Comparison of ENCODE assay signal across 8 cellular contexts in the genomic region with DNA sequence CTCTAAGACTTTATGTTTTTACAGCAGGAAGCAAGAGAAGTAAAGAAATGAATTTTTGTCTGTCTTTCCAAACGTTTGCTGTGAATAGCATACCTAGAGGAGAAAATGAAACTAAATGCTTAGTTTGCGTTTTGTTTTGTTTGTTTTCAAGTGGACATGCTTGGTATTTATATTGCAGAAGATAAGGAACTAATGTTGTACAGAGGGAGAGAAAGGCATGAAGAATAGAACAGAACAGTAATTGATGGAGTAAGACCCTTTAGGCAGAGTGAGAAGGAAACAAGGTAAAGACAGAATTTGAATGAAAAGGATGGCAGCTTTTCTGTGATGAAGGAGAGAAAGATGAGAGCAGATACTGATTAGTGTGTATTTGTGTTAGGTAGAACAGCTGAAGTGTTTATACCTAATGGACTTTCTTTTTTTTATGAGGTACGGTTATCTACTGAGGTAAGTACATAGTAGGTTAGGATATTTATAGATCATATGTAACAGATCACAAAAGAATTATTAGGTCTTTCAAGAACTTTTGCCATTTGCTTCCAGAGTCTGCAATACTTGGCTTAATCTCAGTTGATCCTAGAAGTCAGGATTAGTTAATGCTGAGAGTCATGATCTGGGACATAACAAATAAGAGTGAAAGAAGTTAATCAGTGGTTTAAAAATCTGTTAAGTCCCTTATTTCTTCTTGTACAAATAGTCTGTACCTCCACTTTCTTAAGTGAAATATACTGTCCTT. TPM values are rescaled to one million over a fixed set of nuclear protein-coding genes. Genes with fewer than 3 reads are reported as not detected.
DNase-seq lines count a peak whose midpoint lies in the region; ATAC-seq, FAIRE-seq and TF ChIP-seq lines count a peak whose summit lies in the region.

No MANE protein-coding gene starts in this region.

- peak overlapping the region; percentile 43 to 75 for H3K4me3 Mint-ChIP-seq in stimulated activated naive CD8-positive, alpha-beta T cell treated with anti-CD3 and anti-CD28 coated beads, Interleukin-15, amount 100 ng/mL, for 72 hours

- TF ChIP-seq CTCF in PC-3 (conservative IDR thresholded peaks at IDR 0.05; ENCODE audit: low read depth, low read length) = no peak
- peak; percentile 20 for TF ChIP-seq CTCF in fibroblast of the aortic adventitia (IDR thresholded peaks at IDR 0.05; ENCODE audit: insufficient read depth, low read length)

- H3K27ac Mint-ChIP-seq in stimulated activated naive CD8-positive, alpha-beta T cell treated with anti-CD3 and anti-CD28 coated beads, Interleukin-15, amount 100 ng/mL, for 72 hours = peak overlapping the region in 1 of 2 donors; percentile 72

- H3K4me1 Mint-ChIP-seq in stimulated activated naive CD8-positive, alpha-beta T cell treated with anti-CD3 and anti-CD28 coated beads, Interleukin-15, amount 100 ng/mL, for 72 hours = peaks cover 14% of the 10 kb centered on the region

- no peaks in the 10 kb centered on the region for H3K9me3 ChIP-seq in PC-3 (ENCODE audit: low read length)

- H3K27ac ChIP-seq in PC-3 (ENCODE audit: low read length) = no peak overlapping the region

- peak overlapping the region; percentile 44; the same call in 1 of the 2 replicates for H3K4me3 ChIP-seq in PC-3 (ENCODE audit: low read length)
- peak overlapping the region; percentile 42 for H3K4me3 ChIP-seq in fibroblast of the aortic adventitia (ENCODE audit: low read depth, low read length)

- no peak overlapping the region for H2AFZ ChIP-seq in PC-3 (ENCODE audit: low read length)

- H3K4me2 ChIP-seq in PC-3 (ENCODE audit: low read length) = peak overlapping the region; percentile 69

- POLR2A ChIA-PET in PC-3 (lab: Charles Lee; ENCODE audit: unreplicated experiment) = no interaction called here

- peak; percentile 85 for ATAC-seq in GM21367 (IDR thresholded peaks at IDR 0.05; ENCODE audit: unreplicated experiment)
- peak; percentile 63; the same call in 1 of the 2 replicates for ATAC-seq in PC-3
- no peak for ATAC-seq in stimulated activated naive CD8-positive, alpha-beta T cell treated with anti-CD3 and anti-CD28 coated beads, Interleukin-15, amount 100 ng/mL, for 72 hours

- CTCF ChIA-PET in PC-3 (lab: Charles Lee) = no interaction called here

- no peaks in the 10 kb centered on the region for H3K27me3 ChIP-seq in PC-3 (ENCODE audit: low read length)

- DNase-seq in PC-3 = peak; percentile 23
- peak; percentile 33 for DNase-seq in fibroblast of the aortic adventitia (ENCODE audit: low read depth)
- no peak for DNase-seq in stimulated activated naive CD8-positive, alpha-beta T cell treated with anti-CD3 and anti-CD28 coated beads, Interleukin-15, amount 100 ng/mL, for 72 hours
- no peak for DNase-seq in stimulated activated CD4-positive, alpha-beta T cell treated with anti-CD3 and anti-CD28 coated beads, Interleukin-1b, Interleukin-23, amount 100 ng/mL, for 48 hours
- no peak for DNase-seq in NCI-H524 treated with DMSO at 0.1 percent for 48 hours (lab: John Stamatoyannopoulos, UW)
- no peak for DNase-seq in middle frontal gyrus (ENCODE audit: extremely low spot score, low spot score)

- no peak overlapping the region for H3K9ac ChIP-seq in PC-3 (ENCODE audit: low read length)

- H3K27me3 Mint-ChIP-seq in stimulated activated naive CD8-positive, alpha-beta T cell treated with anti-CD3 and anti-CD28 coated beads, Interleukin-15, amount 100 ng/mL, for 72 hours = no peaks in the 10 kb centered on the region

- H3K79me2 ChIP-seq in PC-3 (ENCODE audit: low read length) = no peaks in the 10 kb centered on the region

- no peaks in the 10 kb centered on the region for H3F3A ChIP-seq in PC-3 (ENCODE audit: low read length, unreplicated experiment)

- H3K9me3 Mint-ChIP-seq in stimulated activated naive CD8-positive, alpha-beta T cell treated with anti-CD3 and anti-CD28 coated beads, Interleukin-15, amount 100 ng/mL, for 72 hours = no peaks in the 10 kb centered on the region

- 0 out of 2 replicates have a peak, but pooled peaks cover 7% of the 10 kb centered on the region for H3K4me1 ChIP-seq in PC-3 (ENCODE audit: insufficient read depth, low read length)

- intact Hi-C loops in PC-3 (cut with micrococcal nuclease) = loop anchor here (5.0 kb wide), 2 partner anchors 73 to 243 kb away; a partner anchor contains a TSS

- no peaks in the 10 kb centered on the region for H4K20me1 ChIP-seq in PC-3 (ENCODE audit: low read length)

- BruUV-seq in PC-3 (replicated peaks; lab: Mats Ljungman, UMichigan) = no TSS peak

- no peaks in the 10 kb centered on the region for H3K9me2 ChIP-seq in PC-3 (replicated peaks; ENCODE audit: low read length)

- FAIRE-seq in A204.1 (lab: Jason Lieb, UNC) = peak; percentile 19

- no peaks in the 10 kb centered on the region for H3K36me3 ChIP-seq in PC-3 (ENCODE audit: low read depth, low read length)

RNA-seq across cellular contexts. Expression of a gene that starts 36.9 kb away (rescaled TPM):
- total RNA-seq in PC-3 (2014; rRNA removed) (not detected in 2 replicates), fibroblast of the aortic adventitia (ENCODE audit: low replicate concordance) (not detected in 2 replicates)

Comparison
In these comparisons a context has a peak if more than half of its experiments do, and no peak if none do; other contexts are left out.
1. DNase-seq: peak in PC-3 (single experiment) and fibroblast of the aortic adventitia (single experiment); none in stimulated activated naive CD8-positive, alpha-beta T cell treated with anti-CD3 and anti-CD28 coated beads, Interleukin-15, amount 100 ng/mL, for 72 hours (0 of 2), stimulated activated CD4-positive, alpha-beta T cell treated with anti-CD3 and anti-CD28 coated beads, Interleukin-1b, Interleukin-23, amount 100 ng/mL, for 48 hours (single experiment), NCI-H524 treated with DMSO at 0.1 percent for 48 hours (single experiment) and middle frontal gyrus (single experiment).